Comparison of ENCODE assay signal across 17 cellular contexts in the genomic region with DNA sequence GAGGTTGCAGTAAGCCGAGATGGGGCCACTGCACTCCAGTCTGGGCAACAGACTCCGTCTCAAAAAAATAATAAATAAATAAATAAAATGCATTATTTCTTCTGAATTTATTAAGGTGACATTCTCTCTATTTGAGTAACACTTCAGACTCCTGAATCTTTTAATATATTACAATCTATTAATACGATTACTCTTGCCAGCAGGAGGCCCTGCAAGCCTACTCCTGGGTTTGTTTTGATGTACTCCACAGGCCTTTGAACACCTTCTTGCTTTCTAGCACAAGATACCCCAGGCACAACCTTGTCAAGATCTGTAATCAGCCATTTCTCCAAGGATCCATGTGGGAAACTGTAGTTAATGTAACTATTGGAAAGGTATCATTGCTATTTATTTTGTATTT.
A peak's percentile ranks its signal among the peaks of the same experiment; 100 is the strongest.
DNase-seq lines count a peak whose midpoint lies in the region; ATAC-seq and TF ChIP-seq lines count a peak whose summit lies in the region.
"Had no signal": no experiment of that assay in that cellular context is flagged by ENCODE, and none has a peak within 500 bp of the region (broad histone marks: within the 10 kb centered on the region; RNA-seq: fewer than 3 reads in every experiment).

No MANE protein-coding gene starts in this region.

- H3K4me1 ChIP-seq in left ventricle myocardium inferior (peaks cover 48% of the 10 kb centered on the region), PC-9 (replicated peaks; ENCODE audit: insufficient read depth) (peaks cover 31% of the 10 kb centered on the region), hepatocyte (ENCODE audit: insufficient read depth) (no peaks in the 10 kb centered on the region)

- no peak for DNase-seq in left ventricle myocardium inferior
- DNase-seq in Right ventricle myocardium inferior (ENCODE audit: missing footprints), result no peak
- no peak for DNase-seq in PC-9
- no peak for DNase-seq in hepatocyte (ENCODE audit: low spot score)
- peak; percentile 54 for DNase-seq in superior temporal gyrus (ENCODE audit: extremely low spot score)
- no peak for DNase-seq in activated naive CD4-positive, alpha-beta T cell treated with Interleukin-2 at 50 U/mL for 16 hours
- DNase-seq in stimulated activated CD4-positive, alpha-beta T cell treated with anti-CD3 and anti-CD28 coated beads, Interleukin-4, amount 100 ng/mL, for 1 hour, result no peak
- DNase-seq: activated CD8-positive, alpha-beta memory T cell treated with anti-CD3 and anti-CD28 coated beads, Interleukin-2, amount 50 U/mL, for 48 hours; brain microvascular endothelial cell; effector CD8-positive, alpha-beta T cell; GOT3; NCI-H1694; T-helper 2 cell had no signal

- H3K9me2 ChIP-seq in PC-9 (ENCODE audit: insufficient read depth), result no peaks in the 10 kb centered on the region
- no peaks in the 10 kb centered on the region for H3K9me2 ChIP-seq in hepatocyte (replicated peaks; ENCODE audit: insufficient read depth)

- ATAC-seq in Right ventricle myocardium inferior (no peak), GM21737 (IDR thresholded peaks at IDR 0.05; ENCODE audit: unreplicated experiment) (no peak)
- ATAC-seq: K562; stimulated activated effector memory CD8-positive, alpha-beta T cell treated with anti-CD3 and anti-CD28 coated beads, Interleukin-12 subunit alpha, Interleukin-12 subunit beta, amount 100 ng/mL, for 72 hours had no signal

- intact Hi-C loops in left ventricle myocardium inferior (cut with micrococcal nuclease) (loop anchor here (10.0 kb wide), 1 partner anchor 112 kb away; no protein-coding TSS in a partner anchor), Right ventricle myocardium inferior (cut with DNase I) (loop anchor here (5.0 kb wide), 1 partner anchor 64 kb away; a partner anchor contains a TSS), PC-9 (cut with micrococcal nuclease; ENCODE audit: unreplicated experiment) (no loop called here)

- H3K27me3 ChIP-seq in left ventricle myocardium inferior (ENCODE audit: low read depth), result no peaks in the 10 kb centered on the region
- H3K27me3 ChIP-seq in PC-9 (ENCODE audit: insufficient read depth, low read depth), result no peaks in the 10 kb centered on the region
- no peaks in the 10 kb centered on the region for H3K27me3 ChIP-seq in hepatocyte
- H3K27me3 ChIP-seq: brain microvascular endothelial cell, neutrophil had no signal

- no TSS peak for BruUV-seq in PC-9 (replicated peaks; lab: Mats Ljungman, UMichigan)

- H4K20me1 ChIP-seq in PC-9 (ENCODE audit: insufficient read depth), result no peaks in the 10 kb centered on the region
- no peaks in the 10 kb centered on the region for H4K20me1 ChIP-seq in hepatocyte (ENCODE audit: insufficient read depth, poor library complexity, severe bottlenecking)

- peak; percentile 31 for TF ChIP-seq CTCF in left ventricle myocardium inferior (IDR thresholded peaks at IDR 0.05; ENCODE audit: borderline replicate concordance)
- TF ChIP-seq CTCF in PC-9 (conservative IDR thresholded peaks at IDR 0.05), result peak; percentile 58
- TF ChIP-seq CTCF in hepatocyte (IDR thresholded peaks at IDR 0.05; ENCODE audit: poor library complexity), result peak; percentile 11

- H3K4me3 ChIP-seq in left ventricle myocardium inferior (no peak overlapping the region), PC-9 (no peak overlapping the region), hepatocyte (no peak overlapping the region)
- H3K4me3 ChIP-seq: K562 had no signal

- no peak overlapping the region for H3K4me2 ChIP-seq in PC-9
- H3K4me2 ChIP-seq in hepatocyte, result no peak overlapping the region

- H3F3A ChIP-seq in PC-9 (ENCODE audit: insufficient read depth, low read depth), result peaks cover 12% of the 10 kb centered on the region; the same call in 1 of the 2 replicates

- H2AFZ ChIP-seq in PC-9, result no peak overlapping the region
- H2AFZ ChIP-seq in hepatocyte, result no peak overlapping the region

- H3K36me3 ChIP-seq in left ventricle myocardium inferior (no peaks in the 10 kb centered on the region), PC-9 (ENCODE audit: low read depth) (no peaks in the 10 kb centered on the region), hepatocyte (replicated peaks; ENCODE audit: insufficient read depth, low read depth) (no peaks in the 10 kb centered on the region)
- H3K36me3 ChIP-seq: brain microvascular endothelial cell, neutrophil had no signal

- H3K27ac ChIP-seq in left ventricle myocardium inferior (replicated peaks) (no peak overlapping the region), PC-9 (no peak overlapping the region), hepatocyte (no peak overlapping the region)
- H3K27ac ChIP-seq: brain microvascular endothelial cell, neutrophil had no signal

- H3K9me3 ChIP-seq in left ventricle myocardium inferior (replicated peaks) (no peaks in the 10 kb centered on the region), PC-9 (ENCODE audit: insufficient read depth, low read depth) (no peaks in the 10 kb centered on the region), hepatocyte (ENCODE audit: low read depth) (no peaks in the 10 kb centered on the region)
- H3K9me3 ChIP-seq: neutrophil had no signal

- CTCF ChIA-PET in PC-9 (lab: Charles Lee), result no interaction called here

- 92% methylated on average over 3 of the region's 3 CpGs for WGBS in hepatocyte (ENCODE audit: low lambda C conversion rate, missing lambda C conversion rate)

- H3K79me2 ChIP-seq in PC-9 (ENCODE audit: low read depth) (peaks cover 12% of the 10 kb centered on the region), hepatocyte (peaks cover 51% of the 10 kb centered on the region)

- POLR2A ChIA-PET in PC-9 (lab: Charles Lee; ENCODE audit: unreplicated experiment), result no interaction called here
